ENCODE assay signal across 9 cellular contexts in the genomic region with DNA sequence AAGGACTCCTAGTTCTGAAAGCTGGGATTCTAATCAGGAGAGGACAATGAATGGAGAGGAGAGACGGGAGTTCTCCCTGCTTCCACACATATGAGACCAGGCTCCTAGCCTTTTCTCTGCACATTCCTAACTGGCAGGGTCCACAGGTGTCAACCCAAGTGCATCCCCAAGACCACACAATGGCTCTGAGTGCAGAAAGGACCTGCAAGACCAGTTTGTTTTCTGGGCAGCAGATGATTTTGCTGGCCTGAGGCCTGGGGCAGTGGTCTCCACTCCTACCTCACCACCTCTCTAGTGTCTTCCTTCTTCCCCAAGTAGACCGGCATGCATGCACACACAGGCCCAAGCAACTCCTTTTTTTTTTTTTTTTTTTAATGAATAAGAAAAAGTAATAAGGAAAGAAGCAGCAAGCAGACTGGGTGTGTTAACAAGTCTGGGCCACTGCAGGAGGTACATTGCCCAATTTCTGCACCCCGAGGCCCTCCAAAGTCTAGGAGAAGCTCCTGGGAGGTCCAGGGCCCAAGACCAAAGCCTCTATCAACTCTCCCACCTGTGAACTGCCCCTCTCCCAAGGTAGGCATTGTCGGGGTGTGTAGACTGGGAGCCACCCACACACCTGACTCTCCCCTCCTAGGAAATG. TPM values are rescaled to one million over a fixed set of nuclear protein-coding genes. Genes with fewer than 3 reads are reported as not detected.
A peak's percentile ranks its signal among the peaks of the same experiment; 100 is the strongest.
DNase-seq lines count a peak whose midpoint lies in the region; ATAC-seq and TF ChIP-seq lines count a peak whose summit lies in the region.
"Had no signal": no experiment of that assay in that cellular context is flagged by ENCODE, and none has a peak within 500 bp of the region (broad histone marks: within the 10 kb centered on the region; RNA-seq: fewer than 3 reads in every experiment).

No MANE protein-coding gene starts in this region.

- peak overlapping the region; percentile 88; the same call in 1 of the 2 replicates for H3K23ac ChIP-seq in IMR-90 (ENCODE audit: low read depth, low read length)

- no TSS peak for BruUV-seq in IMR-90 (replicated peaks; lab: Mats Ljungman, UMichigan)

- peak overlapping the region; percentile 90 for H3K27ac Mint-ChIP-seq in activated naive CD8-positive, alpha-beta T cell treated with anti-CD3 and anti-CD28 coated beads, Interleukin-2, amount 10 ng/mL, durations not matched to agents 7 days and 5 days

- 0 out of 2 replicates have a peak, but pooled peaks cover 5% of the 10 kb centered on the region for H3K9me1 ChIP-seq in IMR-90 (ENCODE audit: insufficient read depth, low read length)

- H4K20me1 ChIP-seq in IMR-90 (ENCODE audit: insufficient read depth, low read length) = peaks cover 26% of the 10 kb centered on the region

- peak overlapping the region; percentile 32 for H2AK9ac ChIP-seq in IMR-90 (replicated peaks; ENCODE audit: low read depth, low read length, poor library complexity)

- peak overlapping the region; percentile 42 for H2AK5ac ChIP-seq in IMR-90 (ENCODE audit: low read depth, low read length)

- H3K4me1 ChIP-seq in IMR-90 (ENCODE audit: control insufficient read depth, insufficient read depth, low read length) (peaks cover 26% of the 10 kb centered on the region), iPS-18a (ENCODE audit: control insufficient read depth, low read depth, low read length) (peaks cover 38% of the 10 kb centered on the region), spleen (peaks cover 0 to 63% (median 27%) of the 10 kb centered on the region in 6 donors)

- peak overlapping the region; percentile 97 for H3K4me3 Mint-ChIP-seq in activated naive CD8-positive, alpha-beta T cell treated with anti-CD3 and anti-CD28 coated beads, Interleukin-2, amount 10 ng/mL, durations not matched to agents 7 days and 5 days

- H3K27ac ChIP-seq in IMR-90 (ENCODE audit: insufficient read depth, low read length) = peak overlapping the region; percentile 90
- H3K27ac ChIP-seq in iPS-18a (ENCODE audit: low read length) = no peak overlapping the region
- H3K27ac ChIP-seq in spleen = peak overlapping the region in 7 of 8 donors; percentile 65 to 88 (median 85)

- intact Hi-C loops in IMR-90 (cut with micrococcal nuclease) = no loop called here
- intact Hi-C loops in spleen (cut with DNase I; ENCODE audit: low total_unique reads) = no loop called here

- in situ Hi-C loops in IMR-90 (cut with MboI; ENCODE audit: low sequenced_read_pairs) = no loop called here

- peak overlapping the region; percentile 92 for H3K9ac ChIP-seq in IMR-90 (ENCODE audit: low read depth, low read length)
- H3K9ac ChIP-seq in iPS-18a (ENCODE audit: low read length) = peak overlapping the region; percentile 83

- H2BK120ac ChIP-seq in IMR-90 (ENCODE audit: low read depth, low read length) = peak overlapping the region; percentile 91

- no peak for TF ChIP-seq RAD21 in IMR-90 (IDR thresholded peaks at IDR 0.05; ENCODE audit: low read length)

- no CpG with 5 or more reads among the region's 4 CpGs for WGBS in IMR-90 (ENCODE audit: extremely low coverage in 2 of 2, insufficient read length in 1 of 2), 2 experiments
- 65 to 79% (median 69%) methylated on average over 4 of the region's 4 CpGs for WGBS in spleen, 5 donors

- H4K5ac ChIP-seq in IMR-90 (ENCODE audit: low read depth, low read length) = peak overlapping the region; percentile 83

- TF ChIP-seq CTCF in IMR-90 (conservative IDR thresholded peaks at IDR 0.05; ENCODE audit: low read depth, low read length) (no peak), spleen (IDR thresholded peaks at IDR 0.05 in 8 of 11, conservative IDR thresholded peaks at IDR 0.05 in 3 of 11) (no peak)

- H3K36me3 Mint-ChIP-seq in activated naive CD8-positive, alpha-beta T cell treated with anti-CD3 and anti-CD28 coated beads, Interleukin-2, amount 10 ng/mL, durations not matched to agents 7 days and 5 days = peaks cover 17% of the 10 kb centered on the region

- peak overlapping the region; percentile 72; the same call in 1 of the 3 replicates for H2BK15ac ChIP-seq in IMR-90 (ENCODE audit: low read depth, low read length)

- peaks cover 6% of the 10 kb centered on the region for H3K9me3 Mint-ChIP-seq in activated naive CD8-positive, alpha-beta T cell treated with anti-CD3 and anti-CD28 coated beads, Interleukin-2, amount 10 ng/mL, durations not matched to agents 7 days and 5 days

- CTCF ChIA-PET in IMR-90 (lab: Yijun Ruan, JAX) = interaction anchor here (0.7 to 1.5 kb wide), 2 partner anchors 60 to 138 kb away, joined by 3 to 4 read pairs; no protein-coding TSS in a partner anchor

- peak overlapping the region; percentile 71; the same call in 1 of the 2 replicates for H4K91ac ChIP-seq in IMR-90 (ENCODE audit: insufficient read depth, low read depth, low read length)

- peak overlapping the region; percentile 56 to 75 for H4K8ac ChIP-seq in IMR-90 (ENCODE audit: low read depth in 2 of 2, low read length in 2 of 2)

- DNase-seq in IMR-90 (no peak), spleen (peak; percentile 33), anterior cingulate cortex (lab: John Stamatoyannopoulos, UW) (no peak), GM19240 (ENCODE audit: insufficient read length, low spot score) (no peak)
- DNase-seq in activated naive CD8-positive, alpha-beta T cell treated with anti-CD3 and anti-CD28 coated beads, Interleukin-2, amount 10 ng/mL, durations not matched to agents 7 days and 5 days = no peak
- DNase-seq in effector CD8-positive, alpha-beta T cell (lab: John Stamatoyannopoulos, UW) = no peak
- DNase-seq: NCI-H1048 had no signal

- dilution Hi-C loops in IMR-90 (cut with HindIII; ENCODE audit: low sequenced_read_pairs, unreplicated experiment) = no loop called here

- peaks cover 10% of the 10 kb centered on the region; the same call in 1 of the 2 replicates for H3K27me3 ChIP-seq in IMR-90 (ENCODE audit: control insufficient read depth, insufficient read depth, low read length)
- H3K27me3 ChIP-seq in iPS-18a (ENCODE audit: control insufficient read depth, insufficient read depth, low read length) = no peaks in the 10 kb centered on the region
- peaks cover 0 to 78% (median 16%) of the 10 kb centered on the region in 7 donors for H3K27me3 ChIP-seq in spleen (replicated peaks in 1 of 7)

- no peaks in the 10 kb centered on the region for H3K9me3 ChIP-seq in IMR-90 (ENCODE audit: control insufficient read depth, insufficient read depth, low read length)
- H3K9me3 ChIP-seq in iPS-18a (ENCODE audit: control insufficient read depth, low read depth, low read length) = peaks cover 4% of the 10 kb centered on the region
- peaks cover 0 to 14% (median 9%) of the 10 kb centered on the region in 8 donors for H3K9me3 ChIP-seq in spleen

- 0 out of 2 replicates have a peak overlapping the region, but pooled peaks have one; percentile 9 for H2BK20ac ChIP-seq in IMR-90 (ENCODE audit: low read depth, low read length)

- peaks cover 43% of the 10 kb centered on the region for H3K27me3 Mint-ChIP-seq in activated naive CD8-positive, alpha-beta T cell treated with anti-CD3 and anti-CD28 coated beads, Interleukin-2, amount 10 ng/mL, durations not matched to agents 7 days and 5 days

- H3K14ac ChIP-seq in IMR-90 (replicated peaks; ENCODE audit: low read depth, low read length) = peak overlapping the region; percentile 87

- peak overlapping the region; percentile 40; the same call in 1 of the 2 replicates for H3K56ac ChIP-seq in IMR-90 (ENCODE audit: extremely low read depth, insufficient read depth, low read length)

- H3K36me3 ChIP-seq in IMR-90 (ENCODE audit: control insufficient read depth, insufficient read depth, low read length) (peaks cover 2% of the 10 kb centered on the region; the same call in 1 of the 2 replicates), iPS-18a (ENCODE audit: control insufficient read depth, low read depth, low read length) (no peaks in the 10 kb centered on the region), spleen (no peaks in the 10 kb centered on the region)

- H3K79me1 ChIP-seq in IMR-90 (ENCODE audit: low read depth in 1 of 2, low read length in 2 of 2) = peaks cover 10 to 34% of the 10 kb centered on the region in 2 experiments; a peak in 3 of 4 replicates

- peak overlapping the region; percentile 85 for H2BK5ac ChIP-seq in IMR-90 (ENCODE audit: low read depth, low read length, poor library complexity, severe bottlenecking)

- no peak for ATAC-seq in IMR-90 (ENCODE audit: low read depth)
- no peak for ATAC-seq in activated naive CD8-positive, alpha-beta T cell treated with anti-CD3 and anti-CD28 coated beads, Interleukin-2, amount 10 ng/mL, durations not matched to agents 7 days and 5 days (ENCODE audit: low read depth)

- H3K18ac ChIP-seq in IMR-90 (ENCODE audit: low read depth, low read length) = peak overlapping the region; percentile 83

- H3K4ac ChIP-seq in IMR-90 (ENCODE audit: low read depth, low read length) = peak overlapping the region; percentile 14; the same call in 1 of the 2 replicates

- H2AFZ ChIP-seq in IMR-90 (replicated peaks; ENCODE audit: low read length, poor library complexity) = no peak overlapping the region

- peak overlapping the region; percentile 69 for H3K4me3 ChIP-seq in IMR-90 (ENCODE audit: insufficient read depth, low read depth, low read length)
- H3K4me3 ChIP-seq in iPS-18a (ENCODE audit: low read length) = peak overlapping the region; percentile 80
- H3K4me3 ChIP-seq in spleen = peak overlapping the region in 6 of 8 donors; percentile 25 to 82 (median 58)

- peaks cover 19% of the 10 kb centered on the region for H3K4me1 Mint-ChIP-seq in activated naive CD8-positive, alpha-beta T cell treated with anti-CD3 and anti-CD28 coated beads, Interleukin-2, amount 10 ng/mL, durations not matched to agents 7 days and 5 days

- TF ChIP-seq POLR2A in IMR-90 (IDR thresholded peaks at IDR 0.05; ENCODE audit: low read depth, low read length) (no peak), spleen (IDR thresholded peaks at IDR 0.05) (no peak)

- POLR2A ChIA-PET in IMR-90 (lab: Charles Lee; ENCODE audit: unreplicated experiment) = interaction anchor here (1.5 kb wide), 1 partner anchor 12 kb away, joined by 9 read pairs; no protein-coding TSS in a partner anchor
- POLR2A ChIA-PET in activated naive CD8-positive, alpha-beta T cell treated with anti-CD3 and anti-CD28 coated beads, Interleukin-2, amount 10 ng/mL, durations not matched to agents 7 days and 5 days (lab: Charles Lee) = interaction anchor here (0.7 to 1.8 kb wide), 7 partner anchors 10 to 257 kb away, joined by 3 to 11 read pairs (median 4); no protein-coding TSS in a partner anchor

- peak overlapping the region; percentile 97 for H3K4me2 ChIP-seq in IMR-90 (ENCODE audit: low read depth, low read length)

TF ChIP-seq in IMR-90, 13 proteins besides CTCF, POLR2A, EP300 and RAD21 (continues in another document):
- TF ChIP-seq FOS (IDR thresholded peaks at IDR 0.05; ENCODE audit: low read depth, low read length) (no peak), CHD1 (IDR thresholded peaks at IDR 0.05; ENCODE audit: low read depth, low read length) (no peak), BHLHE40 (IDR thresholded peaks at IDR 0.05; ENCODE audit: low read depth, low read length) (no peak)

RNA-seq across cellular contexts. Expression of a gene that starts 1.2 kb away (rescaled TPM):
- total RNA-seq in IMR-90 (2012; rRNA removed) (6.4 and 6.8 TPM in 2 replicates), spleen (10 to 100 TPM in 6 of 7 donors, 1 to 10 TPM in 1; 9.4 to 18.6 (median 13.1) TPM)
- polyA plus RNA-seq in IMR-90 (2012; rRNA removed) (26.6 and 28.7 TPM in 2 replicates), spleen (1 to 10 TPM; 1.1 to 5.7 (median 1.8) TPM)
- polyA plus RNA-seq in IMR-90 (2012; cell fraction: cytosol; rRNA removed) = 13.1 and 43.5 TPM in 2 replicates
- 11.3 and 20.6 TPM in 2 replicates for polyA plus RNA-seq in IMR-90 (2012; cell fraction: nucleus; rRNA removed; ENCODE audit: low replicate concordance)
- total RNA-seq in activated naive CD8-positive, alpha-beta T cell treated with anti-CD3 and anti-CD28 coated beads, Interleukin-2, amount 10 ng/mL, durations not matched to agents 7 days and 5 days = 1 to 10 TPM; 2.4 to 2.8 TPM
- total RNA-seq: mononuclear cell had no signal
